ENCODE assay signal across 12 cellular contexts in the genomic region with DNA sequence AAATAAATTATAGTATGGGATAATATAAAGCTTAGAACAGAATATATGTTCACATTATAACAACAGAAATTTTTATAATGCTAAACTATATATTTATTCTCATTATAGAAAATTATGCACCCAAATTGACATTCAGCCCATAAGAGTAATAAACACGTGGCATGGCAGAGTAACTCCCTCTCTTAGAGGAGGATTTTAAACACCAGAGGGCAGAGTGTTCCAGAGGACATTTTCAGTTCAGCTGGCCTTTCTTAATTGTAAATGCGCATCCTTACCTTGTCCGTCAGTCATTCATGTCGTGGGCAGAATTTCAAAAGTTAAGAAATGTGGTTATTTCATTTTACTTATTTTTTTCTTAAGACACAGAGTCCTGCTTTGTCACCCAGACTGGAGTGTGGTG.
A peak's percentile ranks its signal among the peaks of the same experiment; 100 is the strongest.
DNase-seq lines count a peak whose midpoint lies in the region; ATAC-seq and TF ChIP-seq lines count a peak whose summit lies in the region.
"Had no signal": no experiment of that assay in that cellular context is flagged by ENCODE, and none has a peak within 500 bp of the region (broad histone marks: within the 10 kb centered on the region; RNA-seq: fewer than 3 reads in every experiment).

No MANE protein-coding gene starts in this region.

- H3K27me3 Mint-ChIP-seq in GM23338 (ENCODE audit: insufficient read depth, low read depth, poor library complexity), result no peaks in the 10 kb centered on the region
- H3K27me3 Mint-ChIP-seq: CD8-positive, alpha-beta memory T cell had no signal

- H3K36me3 ChIP-seq in A673 (ENCODE audit: insufficient read depth, low read length, poor library complexity, severe bottlenecking) (no peaks in the 10 kb centered on the region), GM23338 (ENCODE audit: insufficient read depth) (no peaks in the 10 kb centered on the region), PC-9 (ENCODE audit: low read depth) (0 out of 2 replicates have a peak, but pooled peaks cover under 1% of the 10 kb centered on the region)
- H3K36me3 ChIP-seq: breast epithelium had no signal

- 0 out of 3 replicates have a peak, but pooled peaks cover 2% of the 10 kb centered on the region for H3K4me1 Mint-ChIP-seq in GM23338

- H3F3A ChIP-seq in GM23338 (replicated peaks; ENCODE audit: low read depth) (no peaks in the 10 kb centered on the region), PC-9 (ENCODE audit: insufficient read depth, low read depth) (peaks cover 48% of the 10 kb centered on the region; the same call in 1 of the 2 replicates)

- intact Hi-C loops in A673 (cut with micrococcal nuclease; ENCODE audit: unreplicated experiment), result no loop called here
- intact Hi-C loops in PC-9 (cut with micrococcal nuclease; ENCODE audit: unreplicated experiment), result no loop called here

- H3K4me2 ChIP-seq in GM23338 (no peak overlapping the region), PC-9 (no peak overlapping the region)

- no peak overlapping the region for H3K4me3 Mint-ChIP-seq in GM23338
- H3K4me3 Mint-ChIP-seq: CD8-positive, alpha-beta memory T cell had no signal

- H4K20me1 ChIP-seq in GM23338 (replicated peaks; ENCODE audit: insufficient read depth) (no peaks in the 10 kb centered on the region), PC-9 (ENCODE audit: insufficient read depth) (peaks cover 78% of the 10 kb centered on the region)

- no peaks in the 10 kb centered on the region for H3K9me3 Mint-ChIP-seq in GM23338
- H3K9me3 Mint-ChIP-seq: CD8-positive, alpha-beta memory T cell had no signal

- H3K79me2 ChIP-seq in GM23338 (replicated peaks; ENCODE audit: insufficient read depth), result no peaks in the 10 kb centered on the region
- peaks cover 86% of the 10 kb centered on the region for H3K79me2 ChIP-seq in PC-9 (ENCODE audit: low read depth)

- H3K27ac ChIP-seq in A673 (ENCODE audit: low read depth, low read length, poor library complexity, severe bottlenecking), result no peak overlapping the region
- no peak overlapping the region for H3K27ac ChIP-seq in GM23338 (ENCODE audit: low read depth)
- H3K27ac ChIP-seq in PC-9, result no peak overlapping the region
- H3K27ac ChIP-seq: breast epithelium had no signal

- peak; percentile 52; the same call in 2 of the 3 replicates for ATAC-seq in GM23338
- ATAC-seq in HG02610 (IDR thresholded peaks at IDR 0.05; ENCODE audit: unreplicated experiment), result no peak
- ATAC-seq in HG03442 (IDR thresholded peaks at IDR 0.05; ENCODE audit: unreplicated experiment), result no peak

- no peak overlapping the region for H3K27ac Mint-ChIP-seq in GM23338
- H3K27ac Mint-ChIP-seq: CD8-positive, alpha-beta memory T cell had no signal

- no TSS peak for BruUV-seq in A673 (replicated peaks; lab: Mats Ljungman, UMichigan)
- no TSS peak for BruUV-seq in PC-9 (replicated peaks; lab: Mats Ljungman, UMichigan)

- H3K9me3 ChIP-seq in A673 (ENCODE audit: low read depth, low read length, poor library complexity, severe bottlenecking) (no peaks in the 10 kb centered on the region), PC-9 (ENCODE audit: insufficient read depth, low read depth) (no peaks in the 10 kb centered on the region)
- H3K9me3 ChIP-seq: breast epithelium had no signal

- H3K27me3 ChIP-seq in A673 (replicated peaks; ENCODE audit: insufficient read depth, low read depth, low read length, poor library complexity), result no peaks in the 10 kb centered on the region
- no peaks in the 10 kb centered on the region for H3K27me3 ChIP-seq in GM23338 (ENCODE audit: insufficient read depth)
- no peaks in the 10 kb centered on the region for H3K27me3 ChIP-seq in PC-9 (ENCODE audit: insufficient read depth, low read depth)
- H3K27me3 ChIP-seq: breast epithelium had no signal

- H3K4me1 ChIP-seq in A673 (ENCODE audit: insufficient read depth, low read length, poor library complexity, severe bottlenecking), result no peaks in the 10 kb centered on the region
- no peaks in the 10 kb centered on the region for H3K4me1 ChIP-seq in GM23338 (ENCODE audit: insufficient read depth)
- H3K4me1 ChIP-seq in PC-9 (replicated peaks; ENCODE audit: insufficient read depth), result no peaks in the 10 kb centered on the region
- H3K4me1 ChIP-seq: breast epithelium had no signal

- DNase-seq in A673 (ENCODE audit: low spot score) (peak; percentile 31), GM23338 (ENCODE audit: low spot score) (peak; percentile 61), PC-9 (no peak), hepatic stellate cell (ENCODE audit: low spot score) (peak; percentile 9)
- DNase-seq in stimulated activated naive CD4-positive, alpha-beta T cell (lab: John Stamatoyannopoulos, UW), result no peak
- DNase-seq in stimulated activated CD4-positive, alpha-beta T cell treated with anti-CD3 and anti-CD28 coated beads, Interleukin-4, amount 100 ng/mL, for 24 hours, result no peak
- DNase-seq: activated T-cell treated with anti-CD3 and anti-CD28 coated beads, Interleukin-2, amount 50 U/mL, for 48 hours; CD8-positive, alpha-beta memory T cell; stimulated activated CD4-positive, alpha-beta T cell treated with anti-CD3 and anti-CD28 coated beads, Interleukin-2, amount 100 ng/mL, for 24 hours had no signal

- no peak overlapping the region for H3K4me3 ChIP-seq in A673 (ENCODE audit: low read depth, low read length, poor library complexity, severe bottlenecking)
- no peak overlapping the region for H3K4me3 ChIP-seq in GM23338
- no peak overlapping the region for H3K4me3 ChIP-seq in PC-9
- H3K4me3 ChIP-seq: breast epithelium had no signal

- POLR2A ChIA-PET in A673 (lab: Charles Lee; ENCODE audit: low non-redundant PET), result no interaction called here
- POLR2A ChIA-PET in PC-9 (lab: Charles Lee; ENCODE audit: unreplicated experiment), result no interaction called here

- CTCF ChIA-PET in A673 (lab: Charles Lee) (interaction anchor here (1.4 kb wide), 1 partner anchor 293 kb away, joined by 9 read pairs; no protein-coding TSS in a partner anchor), PC-9 (lab: Charles Lee) (no interaction called here)

- no peaks in the 10 kb centered on the region for H3K36me3 Mint-ChIP-seq in GM23338 (ENCODE audit: low read depth)
- H3K36me3 Mint-ChIP-seq: CD8-positive, alpha-beta memory T cell had no signal

- TF ChIP-seq CTCF in A673 (conservative IDR thresholded peaks at IDR 0.05; ENCODE audit: low read depth, low read length) (peak; percentile 41; the same call in 1 of the 2 replicates), GM23338 (conservative IDR thresholded peaks at IDR 0.05; ENCODE audit: low read depth in 2 of 2) (peak; percentile 55 to 65), PC-9 (conservative IDR thresholded peaks at IDR 0.05) (0 out of 2 replicates have a peak, but pooled peaks have one; percentile 14)

- H3K9me2 ChIP-seq in GM23338 (ENCODE audit: insufficient read depth), result no peaks in the 10 kb centered on the region
- H3K9me2 ChIP-seq in PC-9 (ENCODE audit: insufficient read depth), result no peaks in the 10 kb centered on the region

- H2AFZ ChIP-seq in GM23338, result no peak overlapping the region
- no peak overlapping the region for H2AFZ ChIP-seq in PC-9

TF ChIP-seq in GM23338, 12 proteins besides CTCF, POLR2A, EP300 and RAD21:
- TF ChIP-seq STAT1 (IDR thresholded peaks at IDR 0.05; ENCODE audit: unreplicated experiment) (no peak), ZNF114 (CRISPR knock-in tag; IDR thresholded peaks at IDR 0.05) (no peak), POLR2AphosphoS5 (IDR thresholded peaks at IDR 0.05; ENCODE audit: low read depth) (no peak), ZNF331 (CRISPR knock-in tag; IDR thresholded peaks at IDR 0.05; ENCODE audit: low read depth) (no peak), JUNB (IDR thresholded peaks at IDR 0.05; ENCODE audit: unreplicated experiment) (no peak), EZH2 (IDR thresholded peaks at IDR 0.05; ENCODE audit: low read depth, unreplicated experiment) (no peak), NANOG (IDR thresholded peaks at IDR 0.05; ENCODE audit: borderline replicate concordance) (no peak)
- TF ChIP-seq, protein P1, sequence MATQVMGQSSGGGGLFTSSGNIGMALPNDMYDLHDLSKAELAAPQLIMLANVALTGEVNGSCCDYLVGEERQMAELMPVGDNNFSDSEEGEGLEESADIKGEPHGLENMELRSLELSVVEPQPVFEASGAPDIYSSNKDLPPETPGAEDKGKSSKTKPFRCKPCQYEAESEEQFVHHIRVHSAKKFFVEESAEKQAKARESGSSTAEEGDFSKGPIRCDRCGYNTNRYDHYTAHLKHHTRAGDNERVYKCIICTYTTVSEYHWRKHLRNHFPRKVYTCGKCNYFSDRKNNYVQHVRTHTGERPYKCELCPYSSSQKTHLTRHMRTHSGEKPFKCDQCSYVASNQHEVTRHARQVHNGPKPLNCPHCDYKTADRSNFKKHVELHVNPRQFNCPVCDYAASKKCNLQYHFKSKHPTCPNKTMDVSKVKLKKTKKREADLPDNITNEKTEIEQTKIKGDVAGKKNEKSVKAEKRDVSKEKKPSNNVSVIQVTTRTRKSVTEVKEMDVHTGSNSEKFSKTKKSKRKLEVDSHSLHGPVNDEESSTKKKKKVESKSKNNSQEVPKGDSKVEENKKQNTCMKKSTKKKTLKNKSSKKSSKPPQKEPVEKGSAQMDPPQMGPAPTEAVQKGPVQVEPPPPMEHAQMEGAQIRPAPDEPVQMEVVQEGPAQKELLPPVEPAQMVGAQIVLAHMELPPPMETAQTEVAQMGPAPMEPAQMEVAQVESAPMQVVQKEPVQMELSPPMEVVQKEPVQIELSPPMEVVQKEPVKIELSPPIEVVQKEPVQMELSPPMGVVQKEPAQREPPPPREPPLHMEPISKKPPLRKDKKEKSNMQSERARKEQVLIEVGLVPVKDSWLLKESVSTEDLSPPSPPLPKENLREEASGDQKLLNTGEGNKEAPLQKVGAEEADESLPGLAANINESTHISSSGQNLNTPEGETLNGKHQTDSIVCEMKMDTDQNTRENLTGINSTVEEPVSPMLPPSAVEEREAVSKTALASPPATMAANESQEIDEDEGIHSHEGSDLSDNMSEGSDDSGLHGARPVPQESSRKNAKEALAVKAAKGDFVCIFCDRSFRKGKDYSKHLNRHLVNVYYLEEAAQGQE (IDR thresholded peaks at IDR 0.05; ENCODE audit: unreplicated experiment), result no peak
- TF ChIP-seq, protein P2, sequence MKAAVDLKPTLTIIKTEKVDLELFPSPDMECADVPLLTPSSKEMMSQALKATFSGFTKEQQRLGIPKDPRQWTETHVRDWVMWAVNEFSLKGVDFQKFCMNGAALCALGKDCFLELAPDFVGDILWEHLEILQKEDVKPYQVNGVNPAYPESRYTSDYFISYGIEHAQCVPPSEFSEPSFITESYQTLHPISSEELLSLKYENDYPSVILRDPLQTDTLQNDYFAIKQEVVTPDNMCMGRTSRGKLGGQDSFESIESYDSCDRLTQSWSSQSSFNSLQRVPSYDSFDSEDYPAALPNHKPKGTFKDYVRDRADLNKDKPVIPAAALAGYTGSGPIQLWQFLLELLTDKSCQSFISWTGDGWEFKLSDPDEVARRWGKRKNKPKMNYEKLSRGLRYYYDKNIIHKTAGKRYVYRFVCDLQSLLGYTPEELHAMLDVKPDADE (IDR thresholded peaks at IDR 0.05), result no peak

Comparison
In these comparisons a context has a peak if more than half of its experiments do, and no peak if none do; other contexts are left out.
1. DNase-seq: peak in A673 (single experiment), GM23338 (single experiment) and hepatic stellate cell (single experiment); none in PC-9 (0 of 2), stimulated activated naive CD4-positive, alpha-beta T cell (0 of 6) and stimulated activated CD4-positive, alpha-beta T cell treated with anti-CD3 and anti-CD28 coated beads, Interleukin-4, amount 100 ng/mL, for 24 hours (single experiment).
2. Peak in every context shown above with its lines, with median percentiles within 50 percentile points of each other: CTCF ChIP-seq.